8 cellular contexts compared by ENCODE assay signal in genomic region chr4:68451246-68452211, GRCh38. TPM values are rescaled to one million over a fixed set of nuclear protein-coding genes. Genes with fewer than 3 reads are reported as not detected.
DNase-seq lines count a peak whose midpoint lies in the region; ATAC-seq, FAIRE-seq and TF ChIP-seq lines count a peak whose summit lies in the region.

No MANE protein-coding gene starts in this region.

- TF ChIP-seq POLR2A in esophagus squamous epithelium (IDR thresholded peaks at IDR 0.05): no peak
- no peak for TF ChIP-seq POLR2A in suprapubic skin (IDR thresholded peaks at IDR 0.05)

- FAIRE-seq in GM18507 (lab: Jason Lieb, UNC): peak; percentile 35

- peaks cover 0 to 29% (median 3%) of the 10 kb centered on the region in 3 donors for H3K4me1 ChIP-seq in esophagus squamous epithelium
- no peaks in the 10 kb centered on the region for H3K4me1 ChIP-seq in suprapubic skin
- H3K4me1 ChIP-seq in mucosa of descending colon (ENCODE audit: low read depth): no peaks in the 10 kb centered on the region
- no peaks in the 10 kb centered on the region for H3K4me1 ChIP-seq in left lung

- intact Hi-C loops in esophagus squamous epithelium (cut with DNase I): no loop called here
- intact Hi-C loops in mucosa of descending colon (cut with DNase I, micrococcal nuclease): no loop called here
- intact Hi-C loops in left lung (cut with DNase I): no loop called here

- DNase-seq in GM18507 (ENCODE audit: extremely low spot score, insufficient read length, low read depth): no peak
- DNase-seq in esophagus squamous epithelium (lab: John Stamatoyannopoulos, UW): no peak
- no peak for DNase-seq in suprapubic skin (ENCODE audit: low spot score in 2 of 2)
- DNase-seq in mucosa of gallbladder (ENCODE audit: low spot score): no peak
- DNase-seq in mucosa of descending colon: no peak
- no peak for DNase-seq in left lung

- H3K27me3 ChIP-seq in esophagus squamous epithelium (no peaks in the 10 kb centered on the region), suprapubic skin (no peaks in the 10 kb centered on the region), left lung (no peaks in the 10 kb centered on the region)

- ATAC-seq in GM21723 (IDR thresholded peaks at IDR 0.05; ENCODE audit: unreplicated experiment) (peak; percentile 79), HG03565 (IDR thresholded peaks at IDR 0.05; ENCODE audit: unreplicated experiment) (peak; percentile 87), mucosa of descending colon (no peak), left lung (no peak)

- no peak for TF ChIP-seq CTCF in esophagus squamous epithelium (IDR thresholded peaks at IDR 0.05)
- no peak for TF ChIP-seq CTCF in suprapubic skin (IDR thresholded peaks at IDR 0.05)
- TF ChIP-seq CTCF in mucosa of descending colon (IDR thresholded peaks at IDR 0.05): no peak
- no peak for TF ChIP-seq CTCF in left lung (IDR thresholded peaks at IDR 0.05)

- no peaks in the 10 kb centered on the region for H3K36me3 ChIP-seq in esophagus squamous epithelium
- H3K36me3 ChIP-seq in suprapubic skin: no peaks in the 10 kb centered on the region
- H3K36me3 ChIP-seq in mucosa of descending colon (ENCODE audit: low read depth): no peaks in the 10 kb centered on the region
- H3K36me3 ChIP-seq in left lung: no peaks in the 10 kb centered on the region

- H3K4me3 ChIP-seq in esophagus squamous epithelium: peak overlapping the region; percentile 4 to 31 (median 17)
- H3K4me3 ChIP-seq in suprapubic skin: no peak overlapping the region
- no peak overlapping the region for H3K4me3 ChIP-seq in mucosa of descending colon
- no peak overlapping the region for H3K4me3 ChIP-seq in left lung

- peak overlapping the region; percentile 26 to 52 (median 49) for H3K27ac ChIP-seq in esophagus squamous epithelium
- H3K27ac ChIP-seq in suprapubic skin: no peak overlapping the region
- H3K27ac ChIP-seq in left lung: no peak overlapping the region

- no peaks in the 10 kb centered on the region for H3K9me3 ChIP-seq in esophagus squamous epithelium
- H3K9me3 ChIP-seq in suprapubic skin: no peaks in the 10 kb centered on the region
- H3K9me3 ChIP-seq in mucosa of descending colon: no peaks in the 10 kb centered on the region
- H3K9me3 ChIP-seq in left lung: no peaks in the 10 kb centered on the region

- TF ChIP-seq EP300 in suprapubic skin (IDR thresholded peaks at IDR 0.05): no peak

RNA-seq across cellular contexts. Expression of gene TMPRSS11E, which starts 4.3 kb away (rescaled TPM):
- total RNA-seq in esophagus squamous epithelium (100 to 1,000 TPM; 175 to 359 (median 271) TPM), suprapubic skin (10 to 100 TPM in 1 of 4 donors, 1 to 10 TPM in 3; 5.9 to 18.2 (median 9.5) TPM), mucosa of gallbladder (not detected), mucosa of descending colon (not detected), left lung (not detected)

Comparison
In these comparisons a context has a peak if more than half of its experiments do, and no peak if none do; other contexts are left out.
1. ATAC-seq: peak in GM21723 (single experiment) and HG03565 (single experiment); none in mucosa of descending colon (single experiment) and left lung (single experiment).
2. H3K27ac ChIP-seq: peak in esophagus squamous epithelium (4 of 4); none in suprapubic skin (single experiment) and left lung (0 of 2).
3. H3K4me3 ChIP-seq: peak in esophagus squamous epithelium (4 of 4); none in suprapubic skin (single experiment), mucosa of descending colon (single experiment) and left lung (0 of 2).
4. RNA of gene TMPRSS11E, which starts 4.3 kb away (total RNA-seq): 175 to 359 TPM in esophagus squamous epithelium; 5.9 to 18.2 TPM in suprapubic skin, not detected in left lung, not detected in mucosa of gallbladder (single experiment) and not detected in mucosa of descending colon; every median in the first group is over 4 times any median in the second.